In genomic region chr13:29958476-29958875, GRCh38 we compare ENCODE assay signal across 20 cellular contexts.
DNase-seq lines count a peak whose midpoint lies in the region; ATAC-seq and TF ChIP-seq lines count a peak whose summit lies in the region.
"Had no signal": no experiment of that assay in that cellular context is flagged by ENCODE, and none has a peak within 500 bp of the region (broad histone marks: within the 10 kb centered on the region; RNA-seq: fewer than 3 reads in every experiment).

No MANE protein-coding gene starts in this region.

- intact Hi-C loops in CD8-positive, alpha-beta T cell (cut with DNase I, micrococcal nuclease) = loop anchor here in 1 of 2 experiments (10.0 kb wide), 1 partner anchor 1206 kb away; the partner anchor contains the start of gene HSPH1

- no peak for TF ChIP-seq CTCF in CD8-positive, alpha-beta T cell (IDR thresholded peaks at IDR 0.05)
- no peak for TF ChIP-seq CTCF in nephron progenitor cell (IDR thresholded peaks at IDR 0.05)

- H3K4me1 ChIP-seq in CD8-positive, alpha-beta T cell (ENCODE audit: insufficient read depth, low read length) = peaks cover 34% of the 10 kb centered on the region
- H3K4me1 ChIP-seq: A549, Caco-2 had no signal

- CTCF ChIA-PET in CD8-positive, alpha-beta T cell (lab: Charles Lee) = interaction anchor here (0.8 to 1.2 kb wide), 3 partner anchors 153 to 160 kb away, joined by 3 to 4 read pairs (median 4); no protein-coding TSS in a partner anchor
- CTCF ChIA-PET in activated CD4-positive, alpha-beta T cell treated with anti-CD3 and anti-CD28 coated beads, Interleukin-2, amount 10 ng/mL, durations not matched to agents 7 days and 5 days (lab: Charles Lee) = interaction anchor here (0.6 to 1.4 kb wide), 3 partner anchors 18 to 74 kb away, joined by 3 to 4 read pairs (median 3); no protein-coding TSS in a partner anchor

- ATAC-seq in CD8-positive, alpha-beta T cell = peak; percentile 82
- ATAC-seq in naive thymus-derived CD8-positive, alpha-beta T cell = peak; percentile 81 to 91
- ATAC-seq: A549, HepG2 had no signal

- H3K27ac ChIP-seq in CD8-positive, alpha-beta T cell (ENCODE audit: low read depth, low read length) = no peak overlapping the region
- H3K27ac ChIP-seq: A549; BLaER1 treated with 17β-estradiol and CSF1 and Interleukin-3, amounts not matched to agents 10 nM and 100 nM had no signal

- H3K9me3 Mint-ChIP-seq in CD8-positive, alpha-beta T cell = no peaks in the 10 kb centered on the region
- H3K9me3 Mint-ChIP-seq in naive thymus-derived CD8-positive, alpha-beta T cell = no peaks in the 10 kb centered on the region
- no peaks in the 10 kb centered on the region for H3K9me3 Mint-ChIP-seq in nephron progenitor cell
- H3K9me3 Mint-ChIP-seq in activated CD4-positive, alpha-beta T cell treated with anti-CD3 and anti-CD28 coated beads, Interleukin-2, amount 10 ng/mL, durations not matched to agents 7 days and 5 days = no peaks in the 10 kb centered on the region
- H3K9me3 Mint-ChIP-seq: H9 had no signal

- H3K27me3 Mint-ChIP-seq in CD8-positive, alpha-beta T cell (ENCODE audit: low read depth) = no peaks in the 10 kb centered on the region
- no peaks in the 10 kb centered on the region for H3K27me3 Mint-ChIP-seq in naive thymus-derived CD8-positive, alpha-beta T cell
- H3K27me3 Mint-ChIP-seq in nephron progenitor cell (ENCODE audit: low read depth, poor library complexity) = no peaks in the 10 kb centered on the region
- H3K27me3 Mint-ChIP-seq in activated CD4-positive, alpha-beta T cell treated with anti-CD3 and anti-CD28 coated beads, Interleukin-2, amount 10 ng/mL, durations not matched to agents 7 days and 5 days = peaks cover 2% of the 10 kb centered on the region

- POLR2A ChIA-PET in CD8-positive, alpha-beta T cell (lab: Charles Lee) = interaction anchor here (0.7 to 1.1 kb wide), 2 partner anchors 23 to 109 kb away, joined by 3 to 5 read pairs; no protein-coding TSS in a partner anchor
- POLR2A ChIA-PET in naive thymus-derived CD8-positive, alpha-beta T cell (lab: Charles Lee) = interaction anchor here (1.0 to 2.0 kb wide), 3 partner anchors 8 to 34 kb away, joined by 3 to 17 read pairs (median 6); no protein-coding TSS in a partner anchor
- POLR2A ChIA-PET in activated CD4-positive, alpha-beta T cell treated with anti-CD3 and anti-CD28 coated beads, Interleukin-2, amount 10 ng/mL, durations not matched to agents 7 days and 5 days (lab: Charles Lee) = no interaction called here

- H3K9me3 ChIP-seq in CD8-positive, alpha-beta T cell (ENCODE audit: low read length) = no peaks in the 10 kb centered on the region
- H3K9me3 ChIP-seq: A549; BLaER1 treated with 17β-estradiol and CSF1 and Interleukin-3, amounts not matched to agents 10 nM and 100 nM; Caco-2 had no signal

- DNase-seq in activated T-cell treated with anti-CD3 and anti-CD28 coated beads, Interleukin-2, amount 50 U/mL, for 1 hour = peak; percentile 28
- DNase-seq in activated T-cell treated with anti-CD3 and anti-CD28 coated beads for 4 hours = no peak
- DNase-seq in CD8-positive, alpha-beta T cell = peak in 6 of 7 experiments; percentile 26 to 82 (median 38)
- DNase-seq in T-helper 9 cell = peak; percentile 17
- DNase-seq in naive thymus-derived CD8-positive, alpha-beta T cell = peak in 8 of 10 donors; percentile 41 to 88 (median 82)
- no peak for DNase-seq in nephron progenitor cell
- no peak for DNase-seq in activated CD4-positive, alpha-beta T cell treated with anti-CD3 and anti-CD28 coated beads, Interleukin-2, amount 10 ng/mL, durations not matched to agents 7 days and 5 days
- no peak for DNase-seq in activated CD4-positive, alpha-beta T cell treated with anti-CD3 and anti-CD28 coated beads for 4 hours
- DNase-seq: Caco-2, DMS53, H9, KG1, NCI-H1436, NCI-H2029, NCI-H2171, NCI-H446 treated with DMSO at 0.1 percent for 48 hours, NCI-H774 had no signal

- H3K36me3 Mint-ChIP-seq in CD8-positive, alpha-beta T cell = no peaks in the 10 kb centered on the region
- no peaks in the 10 kb centered on the region for H3K36me3 Mint-ChIP-seq in naive thymus-derived CD8-positive, alpha-beta T cell
- no peaks in the 10 kb centered on the region for H3K36me3 Mint-ChIP-seq in nephron progenitor cell (ENCODE audit: low read depth)
- H3K36me3 Mint-ChIP-seq in activated CD4-positive, alpha-beta T cell treated with anti-CD3 and anti-CD28 coated beads, Interleukin-2, amount 10 ng/mL, durations not matched to agents 7 days and 5 days (ENCODE audit: low read depth) = peaks cover 6% of the 10 kb centered on the region

- H3K4me1 Mint-ChIP-seq in CD8-positive, alpha-beta T cell (ENCODE audit: low read depth) = peaks cover 60% of the 10 kb centered on the region
- H3K4me1 Mint-ChIP-seq in naive thymus-derived CD8-positive, alpha-beta T cell = peaks cover 32 to 56% (median 55%) of the 10 kb centered on the region in 4 donors
- peaks cover 7% of the 10 kb centered on the region for H3K4me1 Mint-ChIP-seq in nephron progenitor cell
- H3K4me1 Mint-ChIP-seq in activated CD4-positive, alpha-beta T cell treated with anti-CD3 and anti-CD28 coated beads, Interleukin-2, amount 10 ng/mL, durations not matched to agents 7 days and 5 days = peaks cover 66% of the 10 kb centered on the region

- H3K27ac Mint-ChIP-seq in CD8-positive, alpha-beta T cell = peak overlapping the region; percentile 66
- peak overlapping the region; percentile 49 to 95 (median 89) for H3K27ac Mint-ChIP-seq in naive thymus-derived CD8-positive, alpha-beta T cell
- H3K27ac Mint-ChIP-seq in nephron progenitor cell = no peak overlapping the region
- H3K27ac Mint-ChIP-seq in activated CD4-positive, alpha-beta T cell treated with anti-CD3 and anti-CD28 coated beads, Interleukin-2, amount 10 ng/mL, durations not matched to agents 7 days and 5 days = no peak overlapping the region

- H3K4me3 ChIP-seq in CD8-positive, alpha-beta T cell (ENCODE audit: low read depth, low read length) = no peak overlapping the region
- H3K4me3 ChIP-seq: A549; BLaER1 treated with 17β-estradiol and CSF1 and Interleukin-3, amounts not matched to agents 10 nM and 100 nM had no signal

- H3K27me3 ChIP-seq in CD8-positive, alpha-beta T cell (ENCODE audit: insufficient read depth, low read length) = no peaks in the 10 kb centered on the region
- H3K27me3 ChIP-seq: BLaER1 treated with 17β-estradiol and CSF1 and Interleukin-3, amounts not matched to agents 10 nM and 100 nM had no signal

- H3K4me3 Mint-ChIP-seq in CD8-positive, alpha-beta T cell = no peak overlapping the region
- H3K4me3 Mint-ChIP-seq in naive thymus-derived CD8-positive, alpha-beta T cell = peak overlapping the region in 6 of 10 donors; percentile 5 to 67 (median 36)
- no peak overlapping the region for H3K4me3 Mint-ChIP-seq in nephron progenitor cell
- H3K4me3 Mint-ChIP-seq in activated CD4-positive, alpha-beta T cell treated with anti-CD3 and anti-CD28 coated beads, Interleukin-2, amount 10 ng/mL, durations not matched to agents 7 days and 5 days = no peak overlapping the region
- H3K4me3 Mint-ChIP-seq: H9 had no signal

- no peaks in the 10 kb centered on the region for H3K36me3 ChIP-seq in CD8-positive, alpha-beta T cell (ENCODE audit: insufficient read depth, low read length)
- H3K36me3 ChIP-seq: BLaER1 treated with 17β-estradiol and CSF1 and Interleukin-3, amounts not matched to agents 10 nM and 100 nM had no signal

Comparison
In these comparisons a context has a peak if more than half of its experiments do, and no peak if none do; other contexts are left out.
1. DNase-seq: peak in activated T-cell treated with anti-CD3 and anti-CD28 coated beads, Interleukin-2, amount 50 U/mL, for 1 hour (single experiment), CD8-positive, alpha-beta T cell (6 of 7), T-helper 9 cell (single experiment) and naive thymus-derived CD8-positive, alpha-beta T cell (8 of 10); none in activated T-cell treated with anti-CD3 and anti-CD28 coated beads for 4 hours (single experiment), nephron progenitor cell (single experiment), activated CD4-positive, alpha-beta T cell treated with anti-CD3 and anti-CD28 coated beads, Interleukin-2, amount 10 ng/mL, durations not matched to agents 7 days and 5 days (single experiment) and activated CD4-positive, alpha-beta T cell treated with anti-CD3 and anti-CD28 coated beads for 4 hours (0 of 2).
2. H3K27ac Mint-ChIP-seq: peak in CD8-positive, alpha-beta T cell (single experiment) and naive thymus-derived CD8-positive, alpha-beta T cell (10 of 10); none in nephron progenitor cell (single experiment) and activated CD4-positive, alpha-beta T cell treated with anti-CD3 and anti-CD28 coated beads, Interleukin-2, amount 10 ng/mL, durations not matched to agents 7 days and 5 days (single experiment).
3. H3K4me3 Mint-ChIP-seq: peak in naive thymus-derived CD8-positive, alpha-beta T cell (6 of 10); none in CD8-positive, alpha-beta T cell (single experiment), nephron progenitor cell (single experiment) and activated CD4-positive, alpha-beta T cell treated with anti-CD3 and anti-CD28 coated beads, Interleukin-2, amount 10 ng/mL, durations not matched to agents 7 days and 5 days (single experiment).